Comparison of ENCODE assay signal across 8 cellular contexts in the genomic region with DNA sequence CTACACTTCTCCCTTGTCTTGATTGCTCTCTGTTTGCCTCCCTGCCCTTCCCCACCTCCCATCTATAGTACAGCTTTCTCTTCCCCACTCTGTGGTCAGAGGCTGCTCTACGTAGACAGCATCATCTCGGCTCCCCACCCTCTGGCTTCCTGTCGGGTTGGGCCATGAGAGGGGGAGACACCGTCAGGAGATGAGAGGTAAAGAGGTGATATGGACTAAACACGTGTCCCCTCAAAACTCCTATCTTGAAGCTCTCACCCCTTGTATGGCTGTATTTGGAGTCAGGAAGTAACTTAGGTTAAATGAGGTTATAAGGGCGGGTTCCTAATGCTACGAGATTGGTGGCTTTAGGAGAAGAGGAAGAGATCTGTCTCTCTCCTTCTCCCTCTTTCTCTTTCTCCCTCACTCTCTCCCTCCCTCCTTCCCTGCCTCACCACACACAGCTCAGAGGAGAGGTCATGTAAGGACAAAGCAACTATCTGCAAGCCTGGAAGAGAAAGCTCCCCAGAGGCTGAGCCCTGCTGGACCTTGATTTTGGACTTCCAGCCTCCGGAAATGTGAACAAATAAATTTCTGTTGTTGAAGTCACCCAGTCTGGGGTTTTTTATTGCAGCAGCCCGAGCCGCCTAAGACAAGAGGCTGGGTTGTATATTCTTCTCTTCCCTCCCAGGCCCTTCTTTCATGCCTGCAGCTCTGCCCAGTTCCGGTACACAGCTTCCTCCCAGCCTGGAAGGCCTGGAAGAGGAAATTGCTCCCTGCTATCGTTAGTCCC.
DNase-seq lines count a peak whose midpoint lies in the region; ATAC-seq and FAIRE-seq lines count a peak whose summit lies in the region.

No MANE protein-coding gene starts in this region.

- no peak overlapping the region for H3K4me3 Mint-ChIP-seq in activated naive CD8-positive, alpha-beta T cell treated with anti-CD3 and anti-CD28 coated beads, Interleukin-2, amount 50 U/mL, for 24 hours
- H3K4me3 Mint-ChIP-seq in stimulated activated naive CD8-positive, alpha-beta T cell treated with anti-CD3 and anti-CD28 coated beads, Interleukin-15, amount 100 ng/mL, for 72 hours = peak overlapping the region; percentile 12 to 43

- H3K27me3 Mint-ChIP-seq in activated naive CD8-positive, alpha-beta T cell treated with anti-CD3 and anti-CD28 coated beads, Interleukin-2, amount 50 U/mL, for 24 hours = peaks cover 9% of the 10 kb centered on the region
- H3K27me3 Mint-ChIP-seq in stimulated activated naive CD8-positive, alpha-beta T cell treated with anti-CD3 and anti-CD28 coated beads, Interleukin-15, amount 100 ng/mL, for 72 hours = no peaks in the 10 kb centered on the region

- DNase-seq in activated CD4-positive, alpha-beta T cell treated with anti-CD3 and anti-CD28 coated beads for 4 hours = peak; percentile 12 to 18
- no peak for DNase-seq in activated CD4-positive, alpha-beta T cell treated with anti-CD3 and anti-CD28 coated beads, Interleukin-2, amount 50 U/mL, for 4 hours
- DNase-seq in NOMO-1 treated with DMSO at 0.1 percent for 48 hours (lab: John Stamatoyannopoulos, UW; ENCODE audit: unreplicated experiment) (peak; percentile 25), NCI-H1417 (lab: John Stamatoyannopoulos, UW) (no peak), HTR-8/SVneo (ENCODE audit: insufficient read length, low spot score) (no peak), GM19238 (ENCODE audit: insufficient read length, low spot score) (no peak)
- DNase-seq in activated naive CD8-positive, alpha-beta T cell treated with anti-CD3 and anti-CD28 coated beads, Interleukin-2, amount 50 U/mL, for 24 hours = peak; percentile 29
- DNase-seq in stimulated activated naive CD8-positive, alpha-beta T cell treated with anti-CD3 and anti-CD28 coated beads, Interleukin-15, amount 100 ng/mL, for 72 hours = peak; percentile 8 to 32

- H3K4me1 Mint-ChIP-seq in activated naive CD8-positive, alpha-beta T cell treated with anti-CD3 and anti-CD28 coated beads, Interleukin-2, amount 50 U/mL, for 24 hours = peaks cover 20% of the 10 kb centered on the region
- H3K4me1 Mint-ChIP-seq in stimulated activated naive CD8-positive, alpha-beta T cell treated with anti-CD3 and anti-CD28 coated beads, Interleukin-15, amount 100 ng/mL, for 72 hours = peaks cover 20% of the 10 kb centered on the region

- peak; percentile 83 for ATAC-seq in activated naive CD8-positive, alpha-beta T cell treated with anti-CD3 and anti-CD28 coated beads, Interleukin-2, amount 50 U/mL, for 24 hours
- ATAC-seq in stimulated activated naive CD8-positive, alpha-beta T cell treated with anti-CD3 and anti-CD28 coated beads, Interleukin-15, amount 100 ng/mL, for 72 hours = peak; percentile 83

- H3K36me3 Mint-ChIP-seq in activated naive CD8-positive, alpha-beta T cell treated with anti-CD3 and anti-CD28 coated beads, Interleukin-2, amount 50 U/mL, for 24 hours (ENCODE audit: low read depth) = no peaks in the 10 kb centered on the region

- peak overlapping the region; percentile 8 for H3K27ac Mint-ChIP-seq in activated naive CD8-positive, alpha-beta T cell treated with anti-CD3 and anti-CD28 coated beads, Interleukin-2, amount 50 U/mL, for 24 hours
- peak overlapping the region in 1 of 2 donors; percentile 55 for H3K27ac Mint-ChIP-seq in stimulated activated naive CD8-positive, alpha-beta T cell treated with anti-CD3 and anti-CD28 coated beads, Interleukin-15, amount 100 ng/mL, for 72 hours

- no peaks in the 10 kb centered on the region for H3K9me3 Mint-ChIP-seq in activated naive CD8-positive, alpha-beta T cell treated with anti-CD3 and anti-CD28 coated beads, Interleukin-2, amount 50 U/mL, for 24 hours
- H3K9me3 Mint-ChIP-seq in stimulated activated naive CD8-positive, alpha-beta T cell treated with anti-CD3 and anti-CD28 coated beads, Interleukin-15, amount 100 ng/mL, for 72 hours = no peaks in the 10 kb centered on the region

- FAIRE-seq in HTR-8/SVneo (lab: Jason Lieb, UNC) = no peak

Comparison
In these comparisons a context has a peak if more than half of its experiments do, and no peak if none do; other contexts are left out.
1. DNase-seq: peak in activated CD4-positive, alpha-beta T cell treated with anti-CD3 and anti-CD28 coated beads for 4 hours (2 of 2), NOMO-1 treated with DMSO at 0.1 percent for 48 hours (single experiment), activated naive CD8-positive, alpha-beta T cell treated with anti-CD3 and anti-CD28 coated beads, Interleukin-2, amount 50 U/mL, for 24 hours (single experiment) and stimulated activated naive CD8-positive, alpha-beta T cell treated with anti-CD3 and anti-CD28 coated beads, Interleukin-15, amount 100 ng/mL, for 72 hours (2 of 2); none in activated CD4-positive, alpha-beta T cell treated with anti-CD3 and anti-CD28 coated beads, Interleukin-2, amount 50 U/mL, for 4 hours (0 of 2), NCI-H1417 (0 of 3), HTR-8/SVneo (single experiment) and GM19238 (single experiment).